ENCODE assay signal across 1 cellular context in genomic region chr4:78776729-78777555, GRCh38.
A peak's percentile ranks its signal among the peaks of the same experiment; 100 is the strongest.
TF ChIP-seq lines count a peak whose summit lies in the region.

No MANE protein-coding gene starts in this region.

TF ChIP-seq in H1, 55 proteins besides CTCF, POLR2A, EP300 and RAD21 (continued from another document):
- TF ChIP-seq BRCA1 (IDR thresholded peaks at IDR 0.05; ENCODE audit: low read depth, low read length) (no peak), BCL11A (IDR thresholded peaks at IDR 0.05; ENCODE audit: low read depth in 2 of 2, low read length in 2 of 2) (no peak), SIRT6 (IDR thresholded peaks at IDR 0.05; ENCODE audit: low read length) (no peak), NRF1 (IDR thresholded peaks at IDR 0.05; ENCODE audit: low read depth, low read length) (no peak), TCF12 (IDR thresholded peaks at IDR 0.05; ENCODE audit: low read depth, low read length) (no peak), SIN3A (conservative IDR thresholded peaks at IDR 0.05 in 1 of 2, IDR thresholded peaks at IDR 0.05 in 1 of 2; ENCODE audit: low read depth in 1 of 2, low read length in 2 of 2) (peak in 1 of 2 experiments; percentile 52; a peak in 1 of 4 replicates), ZNF274 (IDR thresholded peaks at IDR 0.05; ENCODE audit: borderline replicate concordance, extremely low read depth, low read length) (no peak), SAP30 (IDR thresholded peaks at IDR 0.05; ENCODE audit: insufficient read depth, insufficient replicate concordance, low read length) (peak; percentile 89), E2F6 (IDR thresholded peaks at IDR 0.05) (no peak), GABPA (IDR thresholded peaks at IDR 0.05; ENCODE audit: borderline replicate concordance, insufficient read depth, low read length) (no peak), KDM5A (IDR thresholded peaks at IDR 0.05; ENCODE audit: low read length) (no peak), BACH1 (IDR thresholded peaks at IDR 0.05; ENCODE audit: low read length) (no peak), ATF3 (IDR thresholded peaks at IDR 0.05; ENCODE audit: insufficient read depth, low read depth, low read length) (no peak), CBX8 (IDR thresholded peaks at IDR 0.05; ENCODE audit: borderline replicate concordance, low read depth, low read length) (no peak), EGR1 (IDR thresholded peaks at IDR 0.05; ENCODE audit: borderline replicate concordance, low read depth, low read length) (no peak), SP1 (IDR thresholded peaks at IDR 0.05; ENCODE audit: low read depth, low read length) (no peak), USF2 (IDR thresholded peaks at IDR 0.05; ENCODE audit: low read length) (no peak), FOSL1 (IDR thresholded peaks at IDR 0.05; ENCODE audit: insufficient read depth, low read depth, low read length) (no peak), CHD7 (IDR thresholded peaks at IDR 0.05; ENCODE audit: insufficient replicate concordance, low read length) (no peak), KDM4A (IDR thresholded peaks at IDR 0.05; ENCODE audit: low read depth, low read length, severe bottlenecking) (peak; percentile 35), YY1 (IDR thresholded peaks at IDR 0.05; ENCODE audit: low read depth, low read length) (no peak), POU5F1 (IDR thresholded peaks at IDR 0.05; ENCODE audit: low read depth, low read length) (no peak)
TF ChIP-seq in H1: peak in this region for 9.
